Comparison of ENCODE assay signal across 9 cellular contexts in the genomic region with DNA sequence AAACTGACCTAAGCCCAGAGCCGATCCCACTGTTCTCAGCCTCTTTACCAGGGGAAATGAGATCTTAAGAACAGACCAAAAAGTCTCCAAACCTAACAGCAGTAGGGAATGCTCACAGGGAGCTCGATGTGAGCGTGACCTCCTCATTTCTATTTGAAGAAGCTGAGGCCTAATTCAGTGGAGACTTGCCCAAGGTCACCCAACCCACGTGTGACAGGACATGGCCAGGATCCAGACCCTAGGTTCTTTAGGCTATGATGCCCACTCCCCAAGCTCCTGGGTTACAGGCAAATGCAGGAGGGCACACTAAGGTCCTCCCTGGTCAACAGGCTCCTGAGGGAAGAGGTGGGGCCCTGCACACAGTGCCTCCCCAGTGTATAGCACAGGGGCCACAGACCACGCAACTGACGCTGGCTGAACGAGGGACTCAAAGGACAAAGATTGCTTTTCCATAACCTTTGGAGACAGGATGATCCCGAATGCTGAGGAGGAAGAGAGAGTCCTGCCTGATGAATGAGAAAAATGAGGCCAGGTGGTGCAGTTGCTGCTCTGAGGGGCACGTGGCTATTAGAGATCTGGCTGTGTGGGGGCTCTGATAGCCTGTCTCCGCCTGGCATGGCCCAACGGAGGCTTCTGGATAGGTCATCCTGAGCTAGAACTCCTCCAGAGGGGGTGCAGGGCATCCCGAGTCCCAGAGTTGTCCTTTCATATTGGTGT. TPM values are rescaled to one million over a fixed set of nuclear protein-coding genes. Genes with fewer than 3 reads are reported as not detected.
DNase-seq lines count a peak whose midpoint lies in the region; TF ChIP-seq lines count a peak whose summit lies in the region.
"Had no signal": no experiment of that assay in that cellular context is flagged by ENCODE, and none has a peak within 500 bp of the region (broad histone marks: within the 10 kb centered on the region; RNA-seq: fewer than 3 reads in every experiment).

No MANE protein-coding gene starts in this region.

- no peak overlapping the region for H3K4me3 Mint-ChIP-seq in CD4-positive, alpha-beta memory T cell

- peaks cover 57% of the 10 kb centered on the region for H3K4me1 ChIP-seq in CD4-positive, alpha-beta memory T cell (ENCODE audit: insufficient read depth, low read length)
- H3K4me1 ChIP-seq in esophagus squamous epithelium (peaks cover 84 to 100% (median 100%) of the 10 kb centered on the region in 3 donors), sigmoid colon (peaks cover 0 to 100% (median 99%) of the 10 kb centered on the region in 4 donors)

- H3K9me3 Mint-ChIP-seq in CD4-positive, alpha-beta memory T cell: no peaks in the 10 kb centered on the region

- H3K27me3 ChIP-seq in CD4-positive, alpha-beta memory T cell (ENCODE audit: insufficient read depth, low read length): no peaks in the 10 kb centered on the region
- H3K27me3 ChIP-seq in esophagus squamous epithelium (no peaks in the 10 kb centered on the region), sigmoid colon (no peaks in the 10 kb centered on the region)

- H3K27ac Mint-ChIP-seq in CD4-positive, alpha-beta memory T cell: peak overlapping the region in 6 of 7 donors; percentile 68 to 88 (median 78)

- TF ChIP-seq POLR2A in esophagus squamous epithelium (IDR thresholded peaks at IDR 0.05) (no peak), sigmoid colon (IDR thresholded peaks at IDR 0.05) (no peak)

- no peaks in the 10 kb centered on the region for H3K9me3 ChIP-seq in CD4-positive, alpha-beta memory T cell (ENCODE audit: control insufficient read depth in 1 of 2, low read length in 2 of 2)
- H3K9me3 ChIP-seq in esophagus squamous epithelium (no peaks in the 10 kb centered on the region), sigmoid colon (no peaks in the 10 kb centered on the region)

- CTCF ChIA-PET in CD4-positive, alpha-beta memory T cell (lab: Charles Lee; ENCODE audit: partially characterized antibody): interaction anchor here (0.9 to 2.0 kb wide), 5 partner anchors 14 to 141 kb away, joined by 3 to 8 read pairs (median 4); no protein-coding TSS in a partner anchor

- no peak overlapping the region for H3K4me3 ChIP-seq in CD4-positive, alpha-beta memory T cell (ENCODE audit: low read length in 2 of 2)
- H3K4me3 ChIP-seq in esophagus squamous epithelium (no peak overlapping the region), sigmoid colon (no peak overlapping the region)

- intact Hi-C loops in CD4-positive, alpha-beta memory T cell (cut with micrococcal nuclease): no loop called here
- intact Hi-C loops in esophagus squamous epithelium (cut with DNase I) (no loop called here), sigmoid colon (cut with DNase I) (no loop called here), posterior vena cava (cut with DNase I) (no loop called here)

- peaks cover 31 to 61% of the 10 kb centered on the region in 2 donors for H3K36me3 Mint-ChIP-seq in CD4-positive, alpha-beta memory T cell

- no peak overlapping the region for H3K27ac ChIP-seq in CD4-positive, alpha-beta memory T cell (ENCODE audit: low read depth, low read length)
- H3K27ac ChIP-seq in VCaP (peak overlapping the region; percentile 80), esophagus squamous epithelium (peak overlapping the region; percentile 57 to 85 (median 80)), sigmoid colon (peak overlapping the region; percentile 79 to 98 (median 92))

- POLR2A ChIA-PET in CD4-positive, alpha-beta memory T cell (lab: Charles Lee; ENCODE audit: partially characterized antibody): interaction anchor here (0.8 to 2.3 kb wide), 3 partner anchors 19 to 28 kb away, joined by 3 to 8 read pairs (median 8); a partner anchor contains a TSS

- DNase-seq in CD4-positive, alpha-beta memory T cell: no peak
- no peak for DNase-seq in esophagus squamous epithelium (lab: John Stamatoyannopoulos, UW)
- DNase-seq in sigmoid colon: no peak
- DNase-seq in medulla oblongata (ENCODE audit: extremely low spot score): no peak
- DNase-seq in posterior vena cava (ENCODE audit: low spot score): no peak
- DNase-seq in SHP77 treated with DMSO at 0.1 percent for 48 hours (lab: John Stamatoyannopoulos, UW): no peak
- DNase-seq in kidney glomerular epithelial cell (lab: John Stamatoyannopoulos, UW): no peak

- peaks cover 27% of the 10 kb centered on the region for H3K36me3 ChIP-seq in CD4-positive, alpha-beta memory T cell (ENCODE audit: insufficient read depth, low read length)
- H3K36me3 ChIP-seq in esophagus squamous epithelium: peaks cover 5 to 29% (median 15%) of the 10 kb centered on the region in 3 donors
- H3K36me3 ChIP-seq in sigmoid colon: peaks cover 0 to 13% (median 3%) of the 10 kb centered on the region in 4 donors

- TF ChIP-seq EP300 in sigmoid colon (IDR thresholded peaks at IDR 0.05): no peak

- no peaks in the 10 kb centered on the region for H3K27me3 Mint-ChIP-seq in CD4-positive, alpha-beta memory T cell

- WGBS in esophagus squamous epithelium, 2 donors: 50 to 78% methylated on average over 6 to 9 of the region's 12 CpGs
- 78 to 79% methylated on average over 12 of the region's 12 CpGs for WGBS in sigmoid colon, 2 donors

- TF ChIP-seq CTCF in VCaP (conservative IDR thresholded peaks at IDR 0.05): no peak
- TF ChIP-seq CTCF in esophagus squamous epithelium (IDR thresholded peaks at IDR 0.05): no peak
- no peak for TF ChIP-seq CTCF in sigmoid colon (IDR thresholded peaks at IDR 0.05)

- peaks cover 36 to 70% (median 44%) of the 10 kb centered on the region in 4 donors for H3K4me1 Mint-ChIP-seq in CD4-positive, alpha-beta memory T cell

RNA-seq across cellular contexts. Expression of a gene that starts 24.0 kb away (rescaled TPM):
- 10 to 100 TPM; 48.7 to 49.3 TPM for total RNA-seq in CD4-positive, alpha-beta memory T cell
- 10 to 100 TPM in 1 of 2 donors, 1 to 10 TPM in 1; 2.3 to 14.5 TPM for polyA plus RNA-seq in CD4-positive, alpha-beta memory T cell
- total RNA-seq in esophagus squamous epithelium: 10 to 100 TPM in 1 of 4 donors, 1 to 10 TPM in 3; 3.7 to 14.7 (median 6.7) TPM
- 10 to 100 TPM in 3 of 4 donors, 1 to 10 TPM in 1; 9.2 to 28.5 (median 14.1) TPM for total RNA-seq in sigmoid colon
- polyA plus RNA-seq in sigmoid colon: 10 to 100 TPM in 1 of 3 donors, 1 to 10 TPM in 2; 7.2 to 20.8 (median 9.0) TPM
- total RNA-seq in posterior vena cava: 1 to 10 TPM; 9.1 to 9.7 TPM

RNA-seq across cellular contexts. Expression of a gene that starts 31.0 kb away (rescaled TPM):
- under 1 TPM; 0.22 to 0.41 TPM for total RNA-seq in CD4-positive, alpha-beta memory T cell
- polyA plus RNA-seq in CD4-positive, alpha-beta memory T cell: under 1 TPM; 0.25 to 0.49 TPM
- total RNA-seq in esophagus squamous epithelium (not detected), sigmoid colon (not detected), posterior vena cava (not detected)
- under 1 TPM in 1 of 3 donors, not detected in 2; 0.07 TPM for polyA plus RNA-seq in sigmoid colon
- total RNA-seq: mesenteric fat pad had no signal
